ENCODE assay signal across 8 cellular contexts in genomic region chr22:50531546-50532352, GRCh38. TPM values are rescaled to one million over a fixed set of nuclear protein-coding genes. Genes with fewer than 3 reads are reported as not detected.
DNase-seq lines count a peak whose midpoint lies in the region; ATAC-seq and TF ChIP-seq lines count a peak whose summit lies in the region.

No MANE protein-coding gene starts in this region.

- no peak overlapping the region for H2AFZ ChIP-seq in smooth muscle cell (ENCODE audit: low read depth)

- ATAC-seq in HG03045 (IDR thresholded peaks at IDR 0.05; ENCODE audit: unreplicated experiment), result peak; percentile 28
- peak; percentile 57 for ATAC-seq in T-helper 17 cell
- ATAC-seq in HG02852 (IDR thresholded peaks at IDR 0.05; ENCODE audit: unreplicated experiment), result no peak

- peak overlapping the region; percentile 97 for H3K27ac ChIP-seq in smooth muscle cell (ENCODE audit: low read depth)

- peak overlapping the region; percentile 96 for H3K27ac Mint-ChIP-seq in T-helper 17 cell

- no peaks in the 10 kb centered on the region for H3K27me3 ChIP-seq in smooth muscle cell (ENCODE audit: low read depth)

- H3F3A ChIP-seq in smooth muscle cell (ENCODE audit: low read depth), result peaks cover 58% of the 10 kb centered on the region

- 1% methylated on average over 29 of the region's 84 CpGs for WGBS in smooth muscle cell (ENCODE audit: low lambda C conversion rate)

- peak overlapping the region; percentile 98 for H3K4me2 ChIP-seq in smooth muscle cell

- H3K36me3 Mint-ChIP-seq in T-helper 17 cell (ENCODE audit: low read depth), result peaks cover 2% of the 10 kb centered on the region

- H3K27me3 Mint-ChIP-seq in T-helper 17 cell, result no peaks in the 10 kb centered on the region

- H3K79me2 ChIP-seq in smooth muscle cell (ENCODE audit: low read depth), result peaks cover 6% of the 10 kb centered on the region

- no peaks in the 10 kb centered on the region for H3K36me3 ChIP-seq in smooth muscle cell (ENCODE audit: low read depth)

- H3K4me3 ChIP-seq in smooth muscle cell, result peak overlapping the region; percentile 69

- peaks cover 15% of the 10 kb centered on the region for H4K20me1 ChIP-seq in smooth muscle cell (ENCODE audit: low read depth)

- peaks cover 23% of the 10 kb centered on the region for H3K4me1 ChIP-seq in smooth muscle cell (ENCODE audit: low read depth)

- peak overlapping the region; percentile 95 for H3K4me3 Mint-ChIP-seq in T-helper 17 cell

- peak overlapping the region; percentile 81 for H3K9ac ChIP-seq in smooth muscle cell (ENCODE audit: low read depth)

- DNase-seq in D341Med (ENCODE audit: low spot score), result peak; percentile 78
- peak; percentile 44 to 56 (median 46) for DNase-seq in T-helper 17 cell
- DNase-seq in T47D (ENCODE audit: low read depth in 1 of 2, low spot score in 1 of 2), result peak; percentile 55 to 56
- DNase-seq in iPS-NIHi7 (ENCODE audit: extremely low spot score), result peak; percentile 61
- DNase-seq in smooth muscle cell (lab: John Stamatoyannopoulos, UW; ENCODE audit: unreplicated experiment), result peak; percentile 63
- no peak for DNase-seq in COLO829 (ENCODE audit: low spot score)

- TF ChIP-seq CTCF in smooth muscle cell (IDR thresholded peaks at IDR 0.05; ENCODE audit: borderline replicate concordance, insufficient read depth, poor library complexity, severe bottlenecking), result no peak

- in situ Hi-C loops in T47D (cut with HindIII; ENCODE audit: low pct_unique_long_range_greater_than_20kb, low sequenced_read_pairs), result no loop called here

- peaks cover 29% of the 10 kb centered on the region for H3K4me1 Mint-ChIP-seq in T-helper 17 cell

- H3K9me3 ChIP-seq in T-helper 17 cell (ENCODE audit: control insufficient read depth, low read length, poor library complexity, severe bottlenecking) (no peaks in the 10 kb centered on the region), smooth muscle cell (replicated peaks; ENCODE audit: low read depth) (no peaks in the 10 kb centered on the region)

RNA-seq across cellular contexts. Expression of gene TYMP, which starts 1.9 kb away (rescaled TPM):
- 10 to 100 TPM; 22.3 to 25.9 TPM for total RNA-seq in T-helper 17 cell
- total RNA-seq in smooth muscle cell, result 85.8 and 87.4 TPM in 2 replicates
- 263 and 287 TPM in 2 replicates for polyA plus RNA-seq in smooth muscle cell

RNA-seq across cellular contexts. Expression of gene SCO2, which starts 6.4 kb away (rescaled TPM):
- 10 to 100 TPM in 1 of 2 donors, 1 to 10 TPM in 1; 4.5 to 11.3 TPM for total RNA-seq in T-helper 17 cell
- 1.5 and 3.2 TPM in 2 replicates for total RNA-seq in smooth muscle cell
- 17.6 and 22.6 TPM in 2 replicates for polyA plus RNA-seq in smooth muscle cell

RNA-seq across cellular contexts. Expression of gene KLHDC7B, which starts 13.9 kb away (rescaled TPM):
- 1 to 10 TPM; 3.8 to 5.1 TPM for total RNA-seq in T-helper 17 cell
- total RNA-seq in smooth muscle cell, result 0.31 and 1.1 TPM in 2 replicates
- 1.5 and 2.2 TPM in 2 replicates for polyA plus RNA-seq in smooth muscle cell

RNA-seq across cellular contexts. Expression of gene NCAPH2, which starts 23.7 kb away (rescaled TPM):
- total RNA-seq in T-helper 17 cell, result 100 to 1,000 TPM in 1 of 2 donors, 10 to 100 TPM in 1; 97.0 to 103 TPM
- 20.7 and 24.1 TPM in 2 replicates for total RNA-seq in smooth muscle cell
- polyA plus RNA-seq in smooth muscle cell, result 42.0 and 45.7 TPM in 2 replicates

RNA-seq across cellular contexts. Expression of gene LMF2, which starts 24.2 kb away (rescaled TPM):
- total RNA-seq in T-helper 17 cell, result 100 to 1,000 TPM; 110 to 130 TPM
- total RNA-seq in smooth muscle cell, result 53.5 and 56.3 TPM in 2 replicates
- 117 and 130 TPM in 2 replicates for polyA plus RNA-seq in smooth muscle cell
